Comparison of ENCODE assay signal across 1 cellular context in the genomic region with DNA sequence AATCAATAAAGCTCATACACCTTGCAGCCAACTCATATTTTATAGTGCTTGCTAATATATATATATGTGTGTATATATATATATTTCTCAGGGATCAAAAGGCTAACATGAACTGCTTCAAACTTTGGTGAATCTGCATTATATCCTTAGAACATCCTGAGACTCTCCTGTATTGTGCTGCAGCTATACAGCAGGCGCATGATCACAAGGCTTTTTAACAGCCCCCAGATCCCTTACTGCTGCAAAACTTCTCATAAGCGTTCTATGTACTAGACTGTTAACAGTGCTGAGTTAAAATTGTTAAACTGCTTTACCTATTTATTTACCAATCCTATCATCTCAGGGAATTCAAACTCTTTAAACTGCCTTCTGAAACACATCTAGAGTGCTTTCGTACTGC.
TF ChIP-seq lines count a peak whose summit lies in the region.

No MANE protein-coding gene starts in this region.

TF ChIP-seq in GM23338, 12 proteins besides CTCF, POLR2A, EP300 and RAD21:
- TF ChIP-seq, protein P1, sequence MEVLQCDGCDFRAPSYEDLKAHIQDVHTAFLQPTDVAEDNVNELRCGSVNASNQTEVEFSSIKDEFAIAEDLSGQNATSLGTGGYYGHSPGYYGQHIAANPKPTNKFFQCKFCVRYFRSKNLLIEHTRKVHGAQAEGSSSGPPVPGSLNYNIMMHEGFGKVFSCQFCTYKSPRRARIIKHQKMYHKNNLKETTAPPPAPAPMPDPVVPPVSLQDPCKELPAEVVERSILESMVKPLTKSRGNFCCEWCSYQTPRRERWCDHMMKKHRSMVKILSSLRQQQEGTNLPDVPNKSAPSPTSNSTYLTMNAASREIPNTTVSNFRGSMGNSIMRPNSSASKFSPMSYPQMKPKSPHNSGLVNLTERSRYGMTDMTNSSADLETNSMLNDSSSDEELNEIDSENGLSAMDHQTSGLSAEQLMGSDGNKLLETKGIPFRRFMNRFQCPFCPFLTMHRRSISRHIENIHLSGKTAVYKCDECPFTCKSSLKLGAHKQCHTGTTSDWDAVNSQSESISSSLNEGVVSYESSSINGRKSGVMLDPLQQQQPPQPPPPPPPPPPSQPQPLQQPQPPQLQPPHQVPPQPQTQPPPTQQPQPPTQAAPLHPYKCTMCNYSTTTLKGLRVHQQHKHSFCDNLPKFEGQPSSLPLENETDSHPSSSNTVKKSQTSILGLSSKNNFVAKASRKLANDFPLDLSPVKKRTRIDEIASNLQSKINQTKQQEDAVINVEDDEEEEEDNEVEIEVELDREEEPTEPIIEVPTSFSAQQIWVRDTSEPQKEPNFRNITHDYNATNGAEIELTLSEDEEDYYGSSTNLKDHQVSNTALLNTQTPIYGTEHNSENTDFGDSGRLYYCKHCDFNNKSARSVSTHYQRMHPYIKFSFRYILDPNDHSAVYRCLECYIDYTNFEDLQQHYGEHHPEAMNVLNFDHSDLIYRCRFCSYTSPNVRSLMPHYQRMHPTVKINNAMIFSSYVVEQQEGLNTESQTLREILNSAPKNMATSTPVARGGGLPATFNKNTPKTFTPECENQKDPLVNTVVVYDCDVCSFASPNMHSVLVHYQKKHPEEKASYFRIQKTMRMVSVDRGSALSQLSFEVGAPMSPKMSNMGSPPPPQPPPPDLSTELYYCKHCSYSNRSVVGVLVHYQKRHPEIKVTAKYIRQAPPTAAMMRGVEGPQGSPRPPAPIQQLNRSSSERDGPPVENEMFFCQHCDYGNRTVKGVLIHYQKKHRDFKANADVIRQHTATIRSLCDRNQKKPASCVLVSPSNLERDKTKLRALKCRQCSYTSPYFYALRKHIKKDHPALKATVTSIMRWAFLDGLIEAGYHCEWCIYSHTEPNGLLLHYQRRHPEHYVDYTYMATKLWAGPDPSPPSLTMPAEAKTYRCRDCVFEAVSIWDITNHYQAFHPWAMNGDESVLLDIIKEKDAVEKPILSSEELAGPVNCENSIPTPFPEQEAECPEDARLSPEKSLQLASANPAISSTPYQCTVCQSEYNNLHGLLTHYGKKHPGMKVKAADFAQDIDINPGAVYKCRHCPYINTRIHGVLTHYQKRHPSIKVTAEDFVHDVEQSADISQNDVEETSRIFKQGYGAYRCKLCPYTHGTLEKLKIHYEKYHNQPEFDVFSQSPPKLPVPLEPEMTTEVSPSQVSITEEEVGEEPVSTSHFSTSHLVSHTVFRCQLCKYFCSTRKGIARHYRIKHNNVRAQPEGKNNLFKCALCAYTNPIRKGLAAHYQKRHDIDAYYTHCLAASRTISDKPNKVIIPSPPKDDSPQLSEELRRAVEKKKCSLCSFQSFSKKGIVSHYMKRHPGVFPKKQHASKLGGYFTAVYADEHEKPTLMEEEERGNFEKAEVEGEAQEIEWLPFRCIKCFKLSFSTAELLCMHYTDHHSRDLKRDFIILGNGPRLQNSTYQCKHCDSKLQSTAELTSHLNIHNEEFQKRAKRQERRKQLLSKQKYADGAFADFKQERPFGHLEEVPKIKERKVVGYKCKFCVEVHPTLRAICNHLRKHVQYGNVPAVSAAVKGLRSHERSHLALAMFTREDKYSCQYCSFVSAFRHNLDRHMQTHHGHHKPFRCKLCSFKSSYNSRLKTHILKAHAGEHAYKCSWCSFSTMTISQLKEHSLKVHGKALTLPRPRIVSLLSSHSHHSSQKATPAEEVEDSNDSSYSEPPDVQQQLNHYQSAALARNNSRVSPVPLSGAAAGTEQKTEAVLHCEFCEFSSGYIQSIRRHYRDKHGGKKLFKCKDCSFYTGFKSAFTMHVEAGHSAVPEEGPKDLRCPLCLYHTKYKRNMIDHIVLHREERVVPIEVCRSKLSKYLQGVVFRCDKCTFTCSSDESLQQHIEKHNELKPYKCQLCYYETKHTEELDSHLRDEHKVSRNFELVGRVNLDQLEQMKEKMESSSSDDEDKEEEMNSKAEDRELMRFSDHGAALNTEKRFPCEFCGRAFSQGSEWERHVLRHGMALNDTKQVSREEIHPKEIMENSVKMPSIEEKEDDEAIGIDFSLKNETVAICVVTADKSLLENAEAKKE (CRISPR knock-in tag; IDR thresholded peaks at IDR 0.05): no peak
- no peak for TF ChIP-seq STAT1 (IDR thresholded peaks at IDR 0.05; ENCODE audit: unreplicated experiment)
- TF ChIP-seq ZNF331 (CRISPR knock-in tag; IDR thresholded peaks at IDR 0.05; ENCODE audit: low read depth): no peak
- no peak for TF ChIP-seq JUNB (IDR thresholded peaks at IDR 0.05; ENCODE audit: unreplicated experiment)
- no peak for TF ChIP-seq CREB1 (CRISPR knock-in tag; IDR thresholded peaks at IDR 0.05; ENCODE audit: low read depth)
- no peak for TF ChIP-seq NANOG (IDR thresholded peaks at IDR 0.05; ENCODE audit: borderline replicate concordance)
- TF ChIP-seq EZH2phosphoT487 (IDR thresholded peaks at IDR 0.05; ENCODE audit: unreplicated experiment): no peak
- TF ChIP-seq POLR2AphosphoS5 (IDR thresholded peaks at IDR 0.05; ENCODE audit: low read depth): no peak
- no peak for TF ChIP-seq EZH2 (IDR thresholded peaks at IDR 0.05; ENCODE audit: low read depth, unreplicated experiment)
- TF ChIP-seq, protein P2, sequence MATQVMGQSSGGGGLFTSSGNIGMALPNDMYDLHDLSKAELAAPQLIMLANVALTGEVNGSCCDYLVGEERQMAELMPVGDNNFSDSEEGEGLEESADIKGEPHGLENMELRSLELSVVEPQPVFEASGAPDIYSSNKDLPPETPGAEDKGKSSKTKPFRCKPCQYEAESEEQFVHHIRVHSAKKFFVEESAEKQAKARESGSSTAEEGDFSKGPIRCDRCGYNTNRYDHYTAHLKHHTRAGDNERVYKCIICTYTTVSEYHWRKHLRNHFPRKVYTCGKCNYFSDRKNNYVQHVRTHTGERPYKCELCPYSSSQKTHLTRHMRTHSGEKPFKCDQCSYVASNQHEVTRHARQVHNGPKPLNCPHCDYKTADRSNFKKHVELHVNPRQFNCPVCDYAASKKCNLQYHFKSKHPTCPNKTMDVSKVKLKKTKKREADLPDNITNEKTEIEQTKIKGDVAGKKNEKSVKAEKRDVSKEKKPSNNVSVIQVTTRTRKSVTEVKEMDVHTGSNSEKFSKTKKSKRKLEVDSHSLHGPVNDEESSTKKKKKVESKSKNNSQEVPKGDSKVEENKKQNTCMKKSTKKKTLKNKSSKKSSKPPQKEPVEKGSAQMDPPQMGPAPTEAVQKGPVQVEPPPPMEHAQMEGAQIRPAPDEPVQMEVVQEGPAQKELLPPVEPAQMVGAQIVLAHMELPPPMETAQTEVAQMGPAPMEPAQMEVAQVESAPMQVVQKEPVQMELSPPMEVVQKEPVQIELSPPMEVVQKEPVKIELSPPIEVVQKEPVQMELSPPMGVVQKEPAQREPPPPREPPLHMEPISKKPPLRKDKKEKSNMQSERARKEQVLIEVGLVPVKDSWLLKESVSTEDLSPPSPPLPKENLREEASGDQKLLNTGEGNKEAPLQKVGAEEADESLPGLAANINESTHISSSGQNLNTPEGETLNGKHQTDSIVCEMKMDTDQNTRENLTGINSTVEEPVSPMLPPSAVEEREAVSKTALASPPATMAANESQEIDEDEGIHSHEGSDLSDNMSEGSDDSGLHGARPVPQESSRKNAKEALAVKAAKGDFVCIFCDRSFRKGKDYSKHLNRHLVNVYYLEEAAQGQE (IDR thresholded peaks at IDR 0.05; ENCODE audit: unreplicated experiment): no peak
- TF ChIP-seq ZNF114 (CRISPR knock-in tag; IDR thresholded peaks at IDR 0.05): no peak
- TF ChIP-seq, protein P3, sequence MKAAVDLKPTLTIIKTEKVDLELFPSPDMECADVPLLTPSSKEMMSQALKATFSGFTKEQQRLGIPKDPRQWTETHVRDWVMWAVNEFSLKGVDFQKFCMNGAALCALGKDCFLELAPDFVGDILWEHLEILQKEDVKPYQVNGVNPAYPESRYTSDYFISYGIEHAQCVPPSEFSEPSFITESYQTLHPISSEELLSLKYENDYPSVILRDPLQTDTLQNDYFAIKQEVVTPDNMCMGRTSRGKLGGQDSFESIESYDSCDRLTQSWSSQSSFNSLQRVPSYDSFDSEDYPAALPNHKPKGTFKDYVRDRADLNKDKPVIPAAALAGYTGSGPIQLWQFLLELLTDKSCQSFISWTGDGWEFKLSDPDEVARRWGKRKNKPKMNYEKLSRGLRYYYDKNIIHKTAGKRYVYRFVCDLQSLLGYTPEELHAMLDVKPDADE (IDR thresholded peaks at IDR 0.05): no peak
